ENCODE assay signal across 8 cellular contexts in the genomic region with DNA sequence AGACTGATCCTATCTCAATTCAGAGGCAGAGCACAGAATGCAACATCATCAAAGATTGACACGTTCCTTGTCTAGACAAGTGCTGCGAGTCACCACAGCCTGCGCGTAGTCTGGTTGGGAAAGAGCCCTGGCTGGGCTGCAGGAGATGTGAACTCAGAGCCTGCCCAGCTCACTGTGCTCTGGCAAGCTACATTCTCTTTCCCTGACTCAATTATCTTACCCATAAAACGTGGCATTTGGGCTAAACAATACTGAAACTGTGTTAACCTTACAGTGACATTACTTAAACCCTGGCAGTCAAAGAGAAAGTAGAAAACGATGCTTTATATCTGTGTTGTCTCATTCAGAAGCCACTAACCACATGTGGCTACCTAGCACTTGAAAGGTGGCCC. TPM values are rescaled to one million over a fixed set of nuclear protein-coding genes. Genes with fewer than 3 reads are reported as not detected.
DNase-seq lines count a peak whose midpoint lies in the region; ATAC-seq, FAIRE-seq and TF ChIP-seq lines count a peak whose summit lies in the region.

No MANE protein-coding gene starts in this region.

- H3K79me2 ChIP-seq in astrocyte (ENCODE audit: insufficient read depth, low read length) = no peaks in the 10 kb centered on the region

- intact Hi-C loops in uterus (cut with DNase I; ENCODE audit: low total_unique reads) = no loop called here

- H3K4me3 Mint-ChIP-seq in astrocyte (ENCODE audit: unreplicated experiment) (no peak overlapping the region), osteocyte (ENCODE audit: unreplicated experiment) (no peak overlapping the region)

- H3K9me3 ChIP-seq in astrocyte (ENCODE audit: insufficient read depth, low read depth, low read length) = no peaks in the 10 kb centered on the region
- no peaks in the 10 kb centered on the region for H3K9me3 ChIP-seq in uterus

- H3K4me2 ChIP-seq in astrocyte (ENCODE audit: low read length) = peak overlapping the region; percentile 52

- no peak for ATAC-seq in GM21723 (IDR thresholded peaks at IDR 0.05; ENCODE audit: unreplicated experiment)

- TF ChIP-seq POLR2A in uterus (IDR thresholded peaks at IDR 0.05) = no peak

- H3K36me3 Mint-ChIP-seq in astrocyte (ENCODE audit: low read depth, unreplicated experiment) (no peaks in the 10 kb centered on the region), osteocyte (ENCODE audit: unreplicated experiment) (peaks cover 6% of the 10 kb centered on the region)

- H4K20me1 ChIP-seq in astrocyte (ENCODE audit: insufficient read depth, low read length) = no peaks in the 10 kb centered on the region

- no peak for FAIRE-seq in astrocyte (lab: Jason Lieb, UNC)

- no peak overlapping the region for H2AFZ ChIP-seq in astrocyte (ENCODE audit: low read depth, low read length)

- H3K27me3 Mint-ChIP-seq in astrocyte (ENCODE audit: low read depth, unreplicated experiment) (no peaks in the 10 kb centered on the region), osteocyte (ENCODE audit: unreplicated experiment) (no peaks in the 10 kb centered on the region)

- H3K4me3 ChIP-seq in AG09309 (ENCODE audit: control insufficient read depth, low read depth, low read length) = no peak overlapping the region
- H3K4me3 ChIP-seq in astrocyte (ENCODE audit: insufficient read depth, low read depth, low read length) = no peak overlapping the region
- no peak overlapping the region for H3K4me3 ChIP-seq in uterus

- H3K27ac ChIP-seq in astrocyte (ENCODE audit: low read depth, low read length) (peak overlapping the region; percentile 84), uterus (no peak overlapping the region)

- DNase-seq in AG09309 (ENCODE audit: low read depth) (peak; percentile 92), MV-4-11 (lab: John Stamatoyannopoulos, UW) (peak; percentile 48), astrocyte (ENCODE audit: low read depth) (peak; percentile 97), osteocyte (ENCODE audit: extremely low spot score, unreplicated experiment) (no peak), SKM-1 (lab: John Stamatoyannopoulos, UW; ENCODE audit: unreplicated experiment) (no peak), ureter (ENCODE audit: low spot score) (no peak), uterus (no peak)

- no peaks in the 10 kb centered on the region for H3K27me3 ChIP-seq in astrocyte (ENCODE audit: insufficient read depth, low read length)
- H3K27me3 ChIP-seq in uterus = no peaks in the 10 kb centered on the region

- peak overlapping the region; percentile 55 for H3K9ac ChIP-seq in astrocyte (ENCODE audit: low read length)

- no peaks in the 10 kb centered on the region for H3K36me3 ChIP-seq in astrocyte (ENCODE audit: insufficient read depth, low read length)
- H3K36me3 ChIP-seq in uterus = no peaks in the 10 kb centered on the region

- peaks cover 35% of the 10 kb centered on the region for H3K4me1 ChIP-seq in astrocyte (ENCODE audit: insufficient read depth, low read length)
- H3K4me1 ChIP-seq in uterus = no peaks in the 10 kb centered on the region

- TF ChIP-seq CTCF in AG09309 (IDR thresholded peaks at IDR 0.05; ENCODE audit: control insufficient read depth, insufficient read depth, low read depth, low read length, missing control alignments) (no peak), astrocyte (IDR thresholded peaks at IDR 0.05; ENCODE audit: insufficient read depth, low read depth, low read length) (no peak), osteocyte (IDR thresholded peaks at IDR 0.05) (no peak), uterus (IDR thresholded peaks at IDR 0.05) (no peak)

- H3K9me3 Mint-ChIP-seq in astrocyte (ENCODE audit: unreplicated experiment) = peaks cover 15% of the 10 kb centered on the region
- H3K9me3 Mint-ChIP-seq in osteocyte (ENCODE audit: unreplicated experiment) = peaks cover 8% of the 10 kb centered on the region

- H3K27ac Mint-ChIP-seq in astrocyte (ENCODE audit: unreplicated experiment) (peak overlapping the region; percentile 98), osteocyte (ENCODE audit: unreplicated experiment) (peak overlapping the region; percentile 55)

- H3K4me1 Mint-ChIP-seq in astrocyte (ENCODE audit: low read depth, unreplicated experiment) (peaks cover 44% of the 10 kb centered on the region), osteocyte (ENCODE audit: unreplicated experiment) (peaks cover 50% of the 10 kb centered on the region)

RNA-seq across cellular contexts. Expression of a gene that starts 55.5 kb away (rescaled TPM):
- total RNA-seq in astrocyte (59.0 and 82.5 TPM in 2 replicates), osteocyte (236 and 267 TPM in 2 replicates), ureter (37.9 TPM), uterus (10 to 100 TPM in 2 of 4 donors, 1 to 10 TPM in 2; 5.6 to 34.1 (median 19.4) TPM)

Comparison
In these comparisons a context has a peak if more than half of its experiments do, and no peak if none do; other contexts are left out.
1. DNase-seq: peak in AG09309 (single experiment), MV-4-11 (single experiment) and astrocyte (single experiment); none in osteocyte (single experiment), SKM-1 (single experiment), ureter (single experiment) and uterus (0 of 2).